Comparison of ENCODE assay signal across 24 cellular contexts in genomic region chr17:50135316-50136095, GRCh38. TPM values are rescaled to one million over a fixed set of nuclear protein-coding genes. Genes with fewer than 3 reads are reported as not detected.
"Had no signal": no experiment of that assay in that cellular context is flagged by ENCODE, and none has a peak within 500 bp of the region (broad histone marks: within the 10 kb centered on the region; RNA-seq: fewer than 3 reads in every experiment).

No MANE protein-coding gene starts in this region.

- H3K27ac ChIP-seq: body of pancreas, cardiac muscle cell, esophagus squamous epithelium, lower lobe of right lung, right lobe of liver, skin epidermis, VCaP had no signal

- H3K9me3 ChIP-seq: body of pancreas, esophagus squamous epithelium, heart right ventricle, lower lobe of right lung, right lobe of liver had no signal

- DNase-seq: activated CD4-positive, alpha-beta memory T cell treated with anti-CD3 and anti-CD28 coated beads, Interleukin-2, amount 10 ng/mL, durations not matched to agents 7 days and 5 days; activated CD4-positive, alpha-beta T cell treated with anti-CD3 and anti-CD28 coated beads, Interleukin-2, amount 10 ng/mL, durations not matched to agents 24 days and 14 days; activated CD8-positive, alpha-beta memory T cell treated with anti-CD3 and anti-CD28 coated beads, Interleukin-2, amount 10 ng/mL, durations not matched to agents 7 days and 5 days; activated effector memory CD4-positive, alpha-beta T cell treated with anti-CD3 and anti-CD28 coated beads, Interleukin-2, amount 50 U/mL, for 16 hours; activated naive CD4-positive, alpha-beta T cell treated with anti-CD3 and anti-CD28 coated beads, Interleukin-2, amount 50 U/mL, for 16 hours; activated T-cell treated with anti-CD3 and anti-CD28 coated beads for 4 hours; anterior cingulate cortex; effector memory CD8-positive, alpha-beta T cell; esophagus squamous epithelium; heart right ventricle; lower lobe of right lung; naive B cell; nucleus accumbens; right lobe of liver; stimulated activated CD4-positive, alpha-beta T cell treated with anti-CD3 and anti-CD28 coated beads, Interleukin-1b, Interleukin-23, amount 100 ng/mL, for 48 hours; T-cell had no signal

- ATAC-seq: activated CD4-positive, CD25-positive, alpha-beta regulatory T cell treated with anti-CD3 and anti-CD28 coated beads, Interleukin-2, amount 50 U/mL, for 24 hours; activated CD8-positive, alpha-beta memory T cell treated with anti-CD3 and anti-CD28 coated beads, Interleukin-2, amount 10 ng/mL, durations not matched to agents 7 days and 5 days; body of pancreas; effector memory CD8-positive, alpha-beta T cell; heart right ventricle; left lobe of liver; lower lobe of right lung; right lobe of liver; T-cell had no signal

- H3K4me3 ChIP-seq: body of pancreas, cardiac muscle cell, esophagus squamous epithelium, heart right ventricle, lower lobe of right lung, right lobe of liver, skin epidermis had no signal

- H3K27me3 ChIP-seq: body of pancreas, right lobe of liver had no signal

RNA-seq across cellular contexts. Expression of gene SAMD14, which starts 5.5 kb away (rescaled TPM):
- total RNA-seq: body of pancreas had no signal

RNA-seq across cellular contexts. Expression of gene SGCA, which starts 30.3 kb away (rescaled TPM):
- total RNA-seq: dermis microvascular lymphatic vessel endothelial cell, kidney epithelial cell had no signal
